ENCODE assay signal across 37 cellular contexts in the genomic region with DNA sequence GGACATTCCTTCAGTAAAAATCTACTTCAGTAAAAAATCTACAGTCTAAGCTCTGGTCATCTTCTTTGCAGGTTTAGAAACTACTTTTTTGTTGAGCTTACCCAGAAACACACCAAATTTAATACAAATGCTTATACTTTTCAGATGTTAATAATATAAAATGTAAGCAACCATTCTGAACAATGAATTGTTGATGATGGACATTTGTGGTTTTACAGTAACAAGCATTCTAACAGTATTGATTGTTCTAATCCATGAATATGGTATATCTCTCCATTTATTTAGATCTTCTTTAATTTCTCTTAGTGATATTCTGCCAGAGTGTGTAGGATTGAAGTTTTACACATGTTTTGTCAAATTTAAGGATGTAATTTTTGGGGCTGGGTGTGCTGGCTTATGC. TPM values are rescaled to one million over a fixed set of nuclear protein-coding genes. Genes with fewer than 3 reads are reported as not detected.
DNase-seq lines count a peak whose midpoint lies in the region; ATAC-seq, FAIRE-seq and TF ChIP-seq lines count a peak whose summit lies in the region.
"Had no signal": no experiment of that assay in that cellular context is flagged by ENCODE, and none has a peak within 500 bp of the region (broad histone marks: within the 10 kb centered on the region; RNA-seq: fewer than 3 reads in every experiment).

No MANE protein-coding gene starts in this region.

- H3K27ac ChIP-seq in GM23338 (ENCODE audit: low read depth) (no peak overlapping the region), HEK293 (ENCODE audit: extremely low read depth, low read depth, low read length) (no peak overlapping the region), Panc1 (ENCODE audit: low read length) (0 out of 2 replicates have a peak overlapping the region, but pooled peaks have one; percentile 14), endothelial cell of umbilical vein (ENCODE audit: insufficient read depth, low read depth, low read length) (no peak overlapping the region), neuronal stem cell (replicated peaks; ENCODE audit: low read length) (no peak overlapping the region)
- H3K27ac ChIP-seq: 22Rv1; A549; BLaER1; BLaER1 treated with 17β-estradiol and CSF1 and Interleukin-3, amounts not matched to agents 10 nM and 100 nM; C4-2B had no signal

- no peak overlapping the region for H4K91ac ChIP-seq in neuronal stem cell (ENCODE audit: low read depth, low read length, poor library complexity)

- no peak overlapping the region for H3K4me2 ChIP-seq in GM23338
- no peak overlapping the region for H3K4me2 ChIP-seq in endothelial cell of umbilical vein (ENCODE audit: insufficient read depth, low read length)
- H3K4me2 ChIP-seq in neuronal stem cell (ENCODE audit: insufficient read depth, low read length, poor library complexity, severe bottlenecking): no peak overlapping the region
- H3K4me2 ChIP-seq: A549; BLaER1; BLaER1 treated with 17β-estradiol and CSF1 and Interleukin-3, amounts not matched to agents 10 nM and 100 nM had no signal

- no peak overlapping the region for H2BK12ac ChIP-seq in neuronal stem cell (ENCODE audit: low read length)

- H3K4me1 Mint-ChIP-seq in GM23338: peaks cover 21% of the 10 kb centered on the region
- H3K4me1 Mint-ChIP-seq: CD8-positive, alpha-beta memory T cell had no signal

- H3K9me3 ChIP-seq in HEK293 (ENCODE audit: control insufficient read depth, insufficient read depth, low read depth, low read length) (no peaks in the 10 kb centered on the region), Panc1 (ENCODE audit: control insufficient read depth, insufficient read depth, low read depth, low read length) (no peaks in the 10 kb centered on the region), endothelial cell of umbilical vein (replicated peaks; ENCODE audit: control insufficient read depth, insufficient read depth, low read length) (no peaks in the 10 kb centered on the region), neuronal stem cell (replicated peaks in 1 of 2; ENCODE audit: control insufficient read depth in 2 of 2, insufficient read depth in 1 of 2, low read depth in 1 of 2, low read length in 2 of 2) (no peaks in the 10 kb centered on the region)
- H3K9me3 ChIP-seq: A549, BE2C, Caco-2 had no signal

- POLR2A ChIA-PET in HEK293 (lab: Yijun Ruan, JAX) (interaction anchor here (0.6 to 0.8 kb wide), 2 partner anchors 48 to 378 kb away, joined by 5 to 6 read pairs; no protein-coding TSS in a partner anchor), Panc1 (lab: Charles Lee) (no interaction called here), endothelial cell of umbilical vein (lab: Charles Lee) (interaction anchor here (0.6 to 1.6 kb wide), 6 partner anchors 12 to 606 kb away, joined by 3 to 6 read pairs (median 4); a partner anchor contains a TSS)

- H2BK5ac ChIP-seq in neuronal stem cell (ENCODE audit: low read length): no peak overlapping the region

- in situ Hi-C loops in Panc1 (cut with HindIII; ENCODE audit: low pct_unique_long_range_greater_than_20kb, low sequenced_read_pairs): no loop called here

- H3K4me1 ChIP-seq in GM23338 (ENCODE audit: insufficient read depth) (peaks cover 18% of the 10 kb centered on the region), HEK293 (ENCODE audit: control insufficient read depth, insufficient read depth, low read length) (peaks cover 33% of the 10 kb centered on the region), Panc1 (ENCODE audit: control insufficient read depth, insufficient read depth, low read length) (peaks cover 22% of the 10 kb centered on the region), endothelial cell of umbilical vein (ENCODE audit: control insufficient read depth, extremely low read depth, insufficient read depth, low read length) (peaks cover 26% of the 10 kb centered on the region), neuronal stem cell (ENCODE audit: control insufficient read depth in 2 of 2, insufficient read depth in 1 of 2, low read depth in 1 of 2, low read length in 2 of 2) (peaks cover 3 to 8% of the 10 kb centered on the region in 2 donors)
- H3K4me1 ChIP-seq: BE2C had no signal

- no peak overlapping the region for H4K8ac ChIP-seq in neuronal stem cell (ENCODE audit: low read depth, low read length)

- ATAC-seq in GM23338 (no peak), Panc1 (no peak), HG02870 (IDR thresholded peaks at IDR 0.05; ENCODE audit: unreplicated experiment) (no peak)
- ATAC-seq: A549; CD8-positive, alpha-beta T cell had no signal

- no peaks in the 10 kb centered on the region for H3K9me3 Mint-ChIP-seq in GM23338
- H3K9me3 Mint-ChIP-seq: CD4-positive, alpha-beta T cell; CD8-positive, alpha-beta memory T cell; CD8-positive, alpha-beta T cell had no signal

- H3K27ac Mint-ChIP-seq in GM23338: no peak overlapping the region
- H3K27ac Mint-ChIP-seq: B cell; CD14-positive monocyte; CD4-positive, alpha-beta memory T cell; CD4-positive, alpha-beta T cell; CD8-positive, alpha-beta memory T cell; CD8-positive, alpha-beta T cell had no signal

- no peaks in the 10 kb centered on the region for H4K20me1 ChIP-seq in GM23338 (replicated peaks; ENCODE audit: insufficient read depth)
- no peaks in the 10 kb centered on the region for H4K20me1 ChIP-seq in endothelial cell of umbilical vein (replicated peaks; ENCODE audit: control insufficient read depth, extremely low read depth, insufficient read depth, low read length)
- H4K20me1 ChIP-seq: BLaER1 treated with 17β-estradiol and CSF1 and Interleukin-3, amounts not matched to agents 10 nM and 100 nM had no signal

- H3K9ac ChIP-seq in endothelial cell of umbilical vein (replicated peaks; ENCODE audit: extremely low read depth, insufficient read depth, low read length): no peak overlapping the region
- no peak overlapping the region for H3K9ac ChIP-seq in neuronal stem cell (ENCODE audit: low read depth, low read length, poor library complexity)
- H3K9ac ChIP-seq: BLaER1; BLaER1 treated with 17β-estradiol and CSF1 and Interleukin-3, amounts not matched to agents 10 nM and 100 nM had no signal

- DNase-seq in GM23338 (ENCODE audit: low spot score) (no peak), Panc1 (ENCODE audit: low read depth, low spot score) (no peak), endothelial cell of umbilical vein (ENCODE audit: low read depth, low spot score) (no peak), inferior parietal cortex (ENCODE audit: extremely low spot score) (no peak), neuronal stem cell (ENCODE audit: low spot score) (no peak), NCI-H82 (lab: John Stamatoyannopoulos, UW) (no peak)
- DNase-seq: 8988T; ACHN; AML-193; BE2C; C1 segment of cervical spinal cord; Caco-2; Calu3; CD4-positive, alpha-beta memory T cell; CD4-positive, alpha-beta T cell; CD4-positive, CD25-positive, alpha-beta regulatory T cell; CD8-positive, alpha-beta memory T cell; CD8-positive, alpha-beta T cell; COR-L47; DMS 273 treated with DMSO at 0.1 percent for 48 hours; DMS153; DMS53; DMS79; DMS79 treated with DMSO at 0.1 percent for 48 hours; DND-41; EL had no signal

- H3K79me1 ChIP-seq in neuronal stem cell (ENCODE audit: low read depth, low read length): no peaks in the 10 kb centered on the region

- no peak overlapping the region for H3K23ac ChIP-seq in neuronal stem cell (ENCODE audit: low read depth, low read length, poor library complexity)

- no peak overlapping the region for H3K14ac ChIP-seq in neuronal stem cell (ENCODE audit: low read length)

- H3K18ac ChIP-seq in neuronal stem cell (ENCODE audit: low read length): no peak overlapping the region

- H3K36me3 ChIP-seq in GM23338 (ENCODE audit: insufficient read depth) (no peaks in the 10 kb centered on the region), HEK293 (ENCODE audit: control insufficient read depth in 2 of 2, insufficient read depth in 1 of 2, low read length in 2 of 2) (no peaks in the 10 kb centered on the region), Panc1 (ENCODE audit: control insufficient read depth, insufficient read depth, low read length) (no peaks in the 10 kb centered on the region), endothelial cell of umbilical vein (ENCODE audit: control insufficient read depth in 2 of 2, extremely low read depth in 1 of 2, insufficient read depth in 2 of 2, low read length in 2 of 2) (no peaks in the 10 kb centered on the region), neuronal stem cell (replicated peaks in 1 of 2; ENCODE audit: control insufficient read depth in 2 of 2, insufficient read depth in 2 of 2, low read length in 2 of 2) (no peaks in the 10 kb centered on the region)
- H3K36me3 ChIP-seq: BE2C; BLaER1; BLaER1 treated with 17β-estradiol and CSF1 and Interleukin-3, amounts not matched to agents 10 nM and 100 nM had no signal

- dilution Hi-C loops in endothelial cell of umbilical vein (cut with MboI; ENCODE audit: extremely low pct_ligation_motif_present, low sequenced_read_pairs): no loop called here

- no peak overlapping the region for H3K4me3 Mint-ChIP-seq in GM23338
- H3K4me3 Mint-ChIP-seq: B cell; CD14-positive monocyte; CD4-positive, alpha-beta memory T cell; CD4-positive, alpha-beta T cell; CD4-positive, CD25-positive, alpha-beta regulatory T cell; CD8-positive, alpha-beta memory T cell; CD8-positive, alpha-beta T cell had no signal

- no peak overlapping the region for H3K4ac ChIP-seq in neuronal stem cell (ENCODE audit: low read length)

- peak overlapping the region; percentile 38; the same call in 1 of the 2 replicates for H2AFZ ChIP-seq in GM23338
- no peak overlapping the region for H2AFZ ChIP-seq in endothelial cell of umbilical vein (ENCODE audit: low read depth, low read length)
- H2AFZ ChIP-seq in neuronal stem cell (ENCODE audit: low read length): no peak overlapping the region

- no peaks in the 10 kb centered on the region for H3K9me1 ChIP-seq in endothelial cell of umbilical vein (replicated peaks; ENCODE audit: control insufficient read depth, extremely low read depth, insufficient read depth, low read length)

- no peak for TF ChIP-seq POLR2A in endothelial cell of umbilical vein (IDR thresholded peaks at IDR 0.05; ENCODE audit: low read depth, low read length)

- BruUV-seq in Panc1 (replicated peaks; lab: Mats Ljungman, UMichigan) (no TSS peak), endothelial cell of umbilical vein (replicated peaks; lab: Mats Ljungman, UMichigan) (no TSS peak)

- no peaks in the 10 kb centered on the region for H3K27me3 Mint-ChIP-seq in GM23338 (ENCODE audit: insufficient read depth, low read depth, poor library complexity)

- H2BK120ac ChIP-seq in neuronal stem cell (ENCODE audit: low read depth, low read length): no peak overlapping the region

- TF ChIP-seq CTCF in GM23338 (conservative IDR thresholded peaks at IDR 0.05; ENCODE audit: low read depth in 2 of 2) (no peak), HEK293 (tag by site-specific recombination; IDR thresholded peaks at IDR 0.05) (no peak), Panc1 (IDR thresholded peaks at IDR 0.05) (no peak), endothelial cell of umbilical vein (IDR thresholded peaks at IDR 0.05; ENCODE audit: extremely low read depth in 1 of 2, insufficient read depth in 1 of 2, low read depth in 1 of 2, low read length in 2 of 2) (no peak)

- CTCF ChIA-PET in HEK293 (lab: Yijun Ruan, JAX) (interaction anchor here (0.7 kb wide), 1 partner anchor 17 kb away, joined by 5 read pairs; no protein-coding TSS in a partner anchor), Panc1 (lab: Charles Lee) (interaction anchor here (0.6 kb wide), 1 partner anchor 115 kb away, joined by 3 read pairs; no protein-coding TSS in a partner anchor), endothelial cell of umbilical vein (lab: Charles Lee) (interaction anchor here (0.8 to 4.3 kb wide), 3 partner anchors 12 to 27 kb away, joined by 3 to 33 read pairs (median 3); no protein-coding TSS in a partner anchor)

- H3K27me3 ChIP-seq in GM23338 (ENCODE audit: insufficient read depth): no peaks in the 10 kb centered on the region
- no peaks in the 10 kb centered on the region for H3K27me3 ChIP-seq in Panc1 (ENCODE audit: control insufficient read depth, insufficient read depth, low read length)
- H3K27me3 ChIP-seq in endothelial cell of umbilical vein (ENCODE audit: control insufficient read depth in 2 of 2, insufficient read depth in 2 of 2, low read length in 2 of 2): no peaks in the 10 kb centered on the region
- no peaks in the 10 kb centered on the region for H3K27me3 ChIP-seq in neuronal stem cell (ENCODE audit: control insufficient read depth in 3 of 3, insufficient read depth in 3 of 3, low read depth in 1 of 3, low read length in 3 of 3)
- H3K27me3 ChIP-seq: BE2C; BLaER1; BLaER1 treated with 17β-estradiol and CSF1 and Interleukin-3, amounts not matched to agents 10 nM and 100 nM had no signal

- H3K79me2 ChIP-seq in GM23338 (replicated peaks; ENCODE audit: insufficient read depth): no peaks in the 10 kb centered on the region
- no peaks in the 10 kb centered on the region for H3K79me2 ChIP-seq in endothelial cell of umbilical vein (ENCODE audit: control insufficient read depth, insufficient read depth, low read length)

- H2BK15ac ChIP-seq in neuronal stem cell (ENCODE audit: low read length): no peak overlapping the region

- H3K9me2 ChIP-seq in GM23338 (ENCODE audit: insufficient read depth): no peaks in the 10 kb centered on the region; the same call in 1 of the 2 replicates

- H3K4me3 ChIP-seq in GM23338: no peak overlapping the region
- no peak overlapping the region for H3K4me3 ChIP-seq in HEK293 (ENCODE audit: low read depth, low read length)
- H3K4me3 ChIP-seq in Panc1 (ENCODE audit: low read depth in 2 of 2, low read length in 2 of 2): no peak overlapping the region
- H3K4me3 ChIP-seq in endothelial cell of umbilical vein (replicated peaks in 1 of 3; ENCODE audit: insufficient read depth in 1 of 3, low read depth in 1 of 3, low read length in 3 of 3): no peak overlapping the region
- H3K4me3 ChIP-seq in neuronal stem cell (ENCODE audit: low read length in 2 of 2): no peak overlapping the region
- H3K4me3 ChIP-seq: A549; BLaER1; BLaER1 treated with 17β-estradiol and CSF1 and Interleukin-3, amounts not matched to agents 10 nM and 100 nM had no signal

- H3F3A ChIP-seq in GM23338 (replicated peaks; ENCODE audit: low read depth): no peaks in the 10 kb centered on the region; the same call in 1 of the 2 replicates

- intact Hi-C loops in Panc1 (cut with micrococcal nuclease; ENCODE audit: unreplicated experiment): no loop called here
- intact Hi-C loops in endothelial cell of umbilical vein (cut with micrococcal nuclease): no loop called here

- no peak overlapping the region for H2AK5ac ChIP-seq in neuronal stem cell (ENCODE audit: low read depth, low read length)

- peak; percentile 35 for FAIRE-seq in endothelial cell of umbilical vein (lab: Jason Lieb, UNC)
- FAIRE-seq: A204.1, A549, D721Med had no signal

- H3K36me3 Mint-ChIP-seq in GM23338 (ENCODE audit: low read depth): no peaks in the 10 kb centered on the region
- H3K36me3 Mint-ChIP-seq: CD14-positive monocyte; CD4-positive, alpha-beta memory T cell; CD4-positive, CD25-positive, alpha-beta regulatory T cell; CD8-positive, alpha-beta memory T cell; CD8-positive, alpha-beta T cell had no signal

RNA-seq across cellular contexts. Expression of a gene that starts 27.0 kb away (rescaled TPM):
- total RNA-seq in GM23338 (2014; rRNA removed; shearing (Covaris generic)): 191 and 196 TPM in 2 replicates
- polyA plus RNA-seq in GM23338 (2016; fragmentation: Nextera tagmentation; extraction: Ambion mirVana) (242 and 275 TPM in 2 replicates), endothelial cell of umbilical vein (81.2 and 135 TPM in 2 replicates)
- total RNA-seq in Panc1 (2021; ENCODE audit: unreplicated experiment) (137 TPM), endothelial cell of umbilical vein (124 and 125 TPM in 2 replicates)
- 80.1 TPM for polyA plus RNA-seq in Panc1 (2012; ENCODE audit: insufficient read length)
- 79.0 and 87.1 TPM in 2 replicates for polyA plus RNA-seq in endothelial cell of umbilical vein (2011; cell fraction: cytosol; rRNA removed)
- polyA plus RNA-seq in endothelial cell of umbilical vein (2011; cell fraction: nucleus; rRNA removed): 167 and 242 TPM in 2 replicates
- 76.3 and 105 TPM in 2 replicates for polyA plus RNA-seq in endothelial cell of umbilical vein (2012)
- polyA minus RNA-seq in endothelial cell of umbilical vein: 124 and 131 TPM in 2 replicates
- polyA minus RNA-seq in endothelial cell of umbilical vein (2011; cell fraction: cytosol; rRNA and poly(A)+ RNA removed): 71.4 TPM
- 204 and 272 TPM in 2 replicates for polyA minus RNA-seq in endothelial cell of umbilical vein (2011; cell fraction: nucleus; rRNA and poly(A)+ RNA removed)
- polyA plus RNA-seq in neuronal stem cell (2013, experiment 1 of 2): 97.6 TPM
- polyA plus RNA-seq in neuronal stem cell (2013, experiment 2 of 2): 99.1 TPM

RNA-seq across cellular contexts. Expression of a gene that starts 47.5 kb away (rescaled TPM):
- 144 and 157 TPM in 2 replicates for total RNA-seq in GM23338 (2014; rRNA removed; shearing (Covaris generic))
- 218 and 237 TPM in 2 replicates for polyA plus RNA-seq in GM23338 (2016; fragmentation: Nextera tagmentation; extraction: Ambion mirVana)
- 97.4 TPM for total RNA-seq in Panc1 (2021; ENCODE audit: unreplicated experiment)
- polyA plus RNA-seq in Panc1 (2012; ENCODE audit: insufficient read length): 54.1 TPM
- total RNA-seq in endothelial cell of umbilical vein: 77.8 and 107 TPM in 2 replicates
- polyA plus RNA-seq in endothelial cell of umbilical vein: 36.3 and 70.2 TPM in 2 replicates
- 75.8 and 85.8 TPM in 2 replicates for polyA plus RNA-seq in endothelial cell of umbilical vein (2011; cell fraction: cytosol; rRNA removed)
- polyA plus RNA-seq in endothelial cell of umbilical vein (2011; cell fraction: nucleus; rRNA removed): 51.1 and 75.0 TPM in 2 replicates
- 50.9 and 76.0 TPM in 2 replicates for polyA plus RNA-seq in endothelial cell of umbilical vein (2012)
- polyA minus RNA-seq in endothelial cell of umbilical vein: 31.1 and 31.6 TPM in 2 replicates
- polyA minus RNA-seq in endothelial cell of umbilical vein (2011; cell fraction: cytosol; rRNA and poly(A)+ RNA removed): 41.2 TPM
- polyA minus RNA-seq in endothelial cell of umbilical vein (2011; cell fraction: nucleus; rRNA and poly(A)+ RNA removed): 28.0 and 39.0 TPM in 2 replicates
- 227 TPM for polyA plus RNA-seq in neuronal stem cell (2013, experiment 1 of 2)
- polyA plus RNA-seq in neuronal stem cell (2013, experiment 2 of 2): 230 TPM
